14 cellular contexts compared by ENCODE assay signal in the genomic region with DNA sequence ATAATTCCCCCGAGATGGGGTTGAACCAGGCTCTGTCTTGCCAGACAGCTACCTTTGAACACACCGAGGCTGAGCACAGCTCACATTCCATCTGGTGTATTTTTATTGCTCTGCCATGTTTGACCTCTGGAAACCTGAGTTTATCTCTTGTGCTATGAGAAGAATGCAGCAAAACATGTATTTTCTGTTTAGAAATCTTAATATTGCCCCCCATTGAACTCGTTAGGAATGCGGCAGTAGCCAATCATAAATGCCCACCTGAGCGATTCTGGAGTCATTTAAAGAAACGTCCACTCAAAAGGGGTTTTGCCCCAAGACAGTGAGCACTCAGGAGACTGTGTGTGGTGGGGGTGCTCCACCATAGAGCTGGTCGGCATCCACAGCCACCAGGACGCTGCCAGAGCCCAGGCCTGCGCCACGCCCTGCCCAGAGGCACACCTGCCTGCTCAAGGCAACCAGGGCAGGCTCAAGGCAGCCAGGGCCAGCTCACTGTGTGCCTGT. TPM values are rescaled to one million over a fixed set of nuclear protein-coding genes. Genes with fewer than 3 reads are reported as not detected.
DNase-seq lines count a peak whose midpoint lies in the region; ATAC-seq and TF ChIP-seq lines count a peak whose summit lies in the region.
"Had no signal": no experiment of that assay in that cellular context is flagged by ENCODE, and none has a peak within 500 bp of the region (broad histone marks: within the 10 kb centered on the region; RNA-seq: fewer than 3 reads in every experiment).

No MANE protein-coding gene starts in this region.

- H3K36me3 ChIP-seq in HCT116 (ENCODE audit: control insufficient read depth in 1 of 2, insufficient read depth in 2 of 2, low read length in 2 of 2), result no peaks in the 10 kb centered on the region

- H3K9me3 Mint-ChIP-seq in central memory CD8-positive, alpha-beta T cell, result no peaks in the 10 kb centered on the region
- no peaks in the 10 kb centered on the region for H3K9me3 Mint-ChIP-seq in naive thymus-derived CD8-positive, alpha-beta T cell

- no peaks in the 10 kb centered on the region for H3K9me3 ChIP-seq in HCT116 (ENCODE audit: control insufficient read depth in 1 of 2, insufficient read depth in 1 of 2, low read depth in 1 of 2, low read length in 2 of 2)

- H3K27me3 Mint-ChIP-seq in central memory CD8-positive, alpha-beta T cell, result no peaks in the 10 kb centered on the region
- H3K27me3 Mint-ChIP-seq in naive thymus-derived CD8-positive, alpha-beta T cell, result no peaks in the 10 kb centered on the region

- intact Hi-C loops in HCT116 (cut with micrococcal nuclease), result no loop called here

- no peak for TF ChIP-seq CTCF in HCT116 (IDR thresholded peaks at IDR 0.05 in 2 of 3, conservative IDR thresholded peaks at IDR 0.05 in 1 of 3; ENCODE audit: borderline replicate concordance in 1 of 3, insufficient read depth in 1 of 3, low read depth in 2 of 3, low read length in 2 of 3)

- peak overlapping the region; percentile 63 for H3K4me2 ChIP-seq in HCT116 (ENCODE audit: low read length)
- H3K4me2 ChIP-seq: KMS-11 had no signal

- H3K4me1 ChIP-seq in HCT116 (ENCODE audit: control insufficient read depth in 1 of 2, insufficient read depth in 2 of 2, low read length in 2 of 2), result peaks cover 19 to 23% of the 10 kb centered on the region in 2 experiments

- no TSS peak for BruUV-seq in HCT116 (replicated peaks; lab: Mats Ljungman, UMichigan)

- H2AFZ ChIP-seq in HCT116 (ENCODE audit: low read depth, low read length, poor library complexity, severe bottlenecking), result peak overlapping the region; percentile 20

- peaks cover 53% of the 10 kb centered on the region for H3K36me3 Mint-ChIP-seq in central memory CD8-positive, alpha-beta T cell (ENCODE audit: insufficient read depth)
- H3K36me3 Mint-ChIP-seq in naive thymus-derived CD8-positive, alpha-beta T cell, result peaks cover 0 to 72% (median 17%) of the 10 kb centered on the region in 3 donors

- RAD21 ChIA-PET in HCT116 (lab: Charles Lee; ENCODE audit: low non-redundant PET in 1 of 2, low total read pairs in 2 of 2, uncharacterized antibody in 2 of 2, unreplicated experiment in 2 of 2), result no interaction called here

- H3K4me3 ChIP-seq in HCT116 (replicated peaks in 1 of 2; ENCODE audit: low read depth in 1 of 2, low read length in 2 of 2), result no peak overlapping the region
- H3K4me3 ChIP-seq: coronary artery, SK-N-MC had no signal

- no peak overlapping the region for H3K9ac ChIP-seq in HCT116 (ENCODE audit: low read length)
- H3K9ac ChIP-seq: KMS-11 had no signal

- TF ChIP-seq RAD21 in HCT116 (IDR thresholded peaks at IDR 0.05; ENCODE audit: low read depth), result no peak

- H3K9me2 ChIP-seq in HCT116 (ENCODE audit: insufficient read depth), result no peaks in the 10 kb centered on the region

- ATAC-seq in HCT116 (peak; percentile 75), GM19452 (IDR thresholded peaks at IDR 0.05; ENCODE audit: unreplicated experiment) (no peak), HG03442 (IDR thresholded peaks at IDR 0.05; ENCODE audit: unreplicated experiment) (no peak)
- no peak for ATAC-seq in central memory CD8-positive, alpha-beta T cell (replicated peaks; ENCODE audit: extremely low read depth, poor library complexity, severe bottlenecking)
- no peak for ATAC-seq in naive thymus-derived CD8-positive, alpha-beta T cell

- peak overlapping the region; percentile 85 for H3K4me3 Mint-ChIP-seq in central memory CD8-positive, alpha-beta T cell
- peak overlapping the region; percentile 50 to 87 (median 80) for H3K4me3 Mint-ChIP-seq in naive thymus-derived CD8-positive, alpha-beta T cell

- TF ChIP-seq POLR2A in HCT116 (IDR thresholded peaks at IDR 0.05; ENCODE audit: borderline replicate concordance, extremely low read depth, insufficient read depth, insufficient read length), result no peak

- H3K4me1 Mint-ChIP-seq in central memory CD8-positive, alpha-beta T cell, result peaks cover 85% of the 10 kb centered on the region
- peaks cover 51 to 94% (median 91%) of the 10 kb centered on the region in 4 donors for H3K4me1 Mint-ChIP-seq in naive thymus-derived CD8-positive, alpha-beta T cell

- no peaks in the 10 kb centered on the region for H3K27me3 ChIP-seq in HCT116 (ENCODE audit: insufficient read depth, low read length)

- CTCF ChIA-PET in HCT116 (lab: Charles Lee), result interaction anchor here (1.4 kb wide), 1 partner anchor 29 kb away, joined by 4 read pairs; no protein-coding TSS in a partner anchor

- POLR2A ChIA-PET in HCT116 (lab: Charles Lee), result no interaction called here
- POLR2A ChIA-PET in naive thymus-derived CD8-positive, alpha-beta T cell (lab: Charles Lee), result interaction anchor here (0.6 to 17.1 kb wide), 13 partner anchors 8 to 55 kb away, joined by 3 to 223 read pairs (median 5); no protein-coding TSS in a partner anchor

- no peaks in the 10 kb centered on the region for H3K79me2 ChIP-seq in HCT116 (ENCODE audit: insufficient read depth, low read length)

- no peaks in the 10 kb centered on the region for H4K20me1 ChIP-seq in HCT116 (ENCODE audit: insufficient read depth)

- DNase-seq in AG20443 (ENCODE audit: low spot score) (peak; percentile 4), HCT116 (ENCODE audit: low read depth, low spot score) (no peak), NCI-H1930 (lab: John Stamatoyannopoulos, UW) (no peak), nucleus accumbens (lab: John Stamatoyannopoulos, UW) (no peak)
- DNase-seq in central memory CD8-positive, alpha-beta T cell (ENCODE audit: low spot score in 2 of 2), result no peak
- DNase-seq in naive thymus-derived CD8-positive, alpha-beta T cell, result no peak
- DNase-seq: activated gamma-delta T cell, NCI-H1694 treated with DMSO at 0.1 percent for 48 hours, NCI-H82 had no signal

- H3K27ac Mint-ChIP-seq in central memory CD8-positive, alpha-beta T cell (ENCODE audit: low read depth), result peak overlapping the region; percentile 69
- H3K27ac Mint-ChIP-seq in naive thymus-derived CD8-positive, alpha-beta T cell, result peak overlapping the region; percentile 79 to 98 (median 86)

- H3K27ac ChIP-seq in HCT116 (ENCODE audit: low read depth, low read length), result peak overlapping the region; percentile 32; the same call in 1 of the 2 replicates
- H3K27ac ChIP-seq: KMS-11, SK-N-MC had no signal

TF ChIP-seq in HCT116, 20 proteins besides CTCF, POLR2A, EP300 and RAD21:
- TF ChIP-seq CBX3 (IDR thresholded peaks at IDR 0.05; ENCODE audit: low read depth), result no peak
- no peak for TF ChIP-seq FOSL1 (IDR thresholded peaks at IDR 0.05; ENCODE audit: low read depth)
- TF ChIP-seq, protein P1, sequence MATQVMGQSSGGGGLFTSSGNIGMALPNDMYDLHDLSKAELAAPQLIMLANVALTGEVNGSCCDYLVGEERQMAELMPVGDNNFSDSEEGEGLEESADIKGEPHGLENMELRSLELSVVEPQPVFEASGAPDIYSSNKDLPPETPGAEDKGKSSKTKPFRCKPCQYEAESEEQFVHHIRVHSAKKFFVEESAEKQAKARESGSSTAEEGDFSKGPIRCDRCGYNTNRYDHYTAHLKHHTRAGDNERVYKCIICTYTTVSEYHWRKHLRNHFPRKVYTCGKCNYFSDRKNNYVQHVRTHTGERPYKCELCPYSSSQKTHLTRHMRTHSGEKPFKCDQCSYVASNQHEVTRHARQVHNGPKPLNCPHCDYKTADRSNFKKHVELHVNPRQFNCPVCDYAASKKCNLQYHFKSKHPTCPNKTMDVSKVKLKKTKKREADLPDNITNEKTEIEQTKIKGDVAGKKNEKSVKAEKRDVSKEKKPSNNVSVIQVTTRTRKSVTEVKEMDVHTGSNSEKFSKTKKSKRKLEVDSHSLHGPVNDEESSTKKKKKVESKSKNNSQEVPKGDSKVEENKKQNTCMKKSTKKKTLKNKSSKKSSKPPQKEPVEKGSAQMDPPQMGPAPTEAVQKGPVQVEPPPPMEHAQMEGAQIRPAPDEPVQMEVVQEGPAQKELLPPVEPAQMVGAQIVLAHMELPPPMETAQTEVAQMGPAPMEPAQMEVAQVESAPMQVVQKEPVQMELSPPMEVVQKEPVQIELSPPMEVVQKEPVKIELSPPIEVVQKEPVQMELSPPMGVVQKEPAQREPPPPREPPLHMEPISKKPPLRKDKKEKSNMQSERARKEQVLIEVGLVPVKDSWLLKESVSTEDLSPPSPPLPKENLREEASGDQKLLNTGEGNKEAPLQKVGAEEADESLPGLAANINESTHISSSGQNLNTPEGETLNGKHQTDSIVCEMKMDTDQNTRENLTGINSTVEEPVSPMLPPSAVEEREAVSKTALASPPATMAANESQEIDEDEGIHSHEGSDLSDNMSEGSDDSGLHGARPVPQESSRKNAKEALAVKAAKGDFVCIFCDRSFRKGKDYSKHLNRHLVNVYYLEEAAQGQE (IDR thresholded peaks at IDR 0.05; ENCODE audit: low read depth), result no peak
- TF ChIP-seq TCF7L2 (IDR thresholded peaks at IDR 0.05; ENCODE audit: borderline replicate concordance, extremely low read depth, insufficient read depth, insufficient read length), result no peak
- no peak for TF ChIP-seq EGR1 (IDR thresholded peaks at IDR 0.05; ENCODE audit: low read depth)

RNA-seq across cellular contexts. Expression of gene FGD3, which starts 26.9 kb away (rescaled TPM):
- 3.3 TPM for total RNA-seq in HCT116 (2021; ENCODE audit: unreplicated experiment)
- polyA plus RNA-seq in HCT116 (2012), result 2.3 and 2.7 TPM in 2 replicates
- total RNA-seq in naive thymus-derived CD8-positive, alpha-beta T cell, result 100 to 1,000 TPM; 329 to 330 TPM
- polyA plus RNA-seq in naive thymus-derived CD8-positive, alpha-beta T cell, result 100 to 1,000 TPM in 2 of 3 donors, 10 to 100 TPM in 1; 64.2 to 161 (median 103) TPM

Comparison
In these comparisons a context has a peak if more than half of its experiments do, and no peak if none do; other contexts are left out.
1. RNA of gene FGD3, which starts 26.9 kb away (total RNA-seq): 329 to 330 TPM in naive thymus-derived CD8-positive, alpha-beta T cell; 3.3 TPM in HCT116 (single experiment); every median in the first group is over 10 times any median in the second.